8 cellular contexts compared by ENCODE assay signal in genomic region chr22:30265851-30266444, GRCh38. TPM values are rescaled to one million over a fixed set of nuclear protein-coding genes. Genes with fewer than 3 reads are reported as not detected.
DNase-seq lines count a peak whose midpoint lies in the region; ATAC-seq and TF ChIP-seq lines count a peak whose summit lies in the region.

No MANE protein-coding gene starts in this region.

- H4K20me1 ChIP-seq in DOHH2 (ENCODE audit: control insufficient read depth, insufficient read depth, low read depth, low read length): no peaks in the 10 kb centered on the region

- H3K9me3 ChIP-seq in DOHH2 (ENCODE audit: control insufficient read depth, insufficient read depth, low read length): no peaks in the 10 kb centered on the region
- no peaks in the 10 kb centered on the region for H3K9me3 ChIP-seq in liver (ENCODE audit: control insufficient read depth in 4 of 4, low read length in 3 of 4)

- peak overlapping the region; percentile 71 for H3K4me2 ChIP-seq in DOHH2 (ENCODE audit: low read length)

- H3K4me1 Mint-ChIP-seq in activated T-cell treated with anti-CD3 and anti-CD28 coated beads, Interleukin-2, amount 50 U/mL, for 72 hours (ENCODE audit: low read depth): peaks cover 63% of the 10 kb centered on the region

- peak overlapping the region; percentile 87 for H3K27ac Mint-ChIP-seq in activated T-cell treated with anti-CD3 and anti-CD28 coated beads, Interleukin-2, amount 50 U/mL, for 72 hours

- peaks cover 30% of the 10 kb centered on the region for H3K4me1 ChIP-seq in DOHH2 (ENCODE audit: control insufficient read depth, low read length)
- H3K4me1 ChIP-seq in liver (ENCODE audit: control insufficient read depth in 4 of 4, insufficient read depth in 4 of 4, low read length in 3 of 4): peaks cover 0 to 4% (median 2%) of the 10 kb centered on the region in 4 donors

- peak overlapping the region; percentile 81 for H3K4me3 ChIP-seq in DOHH2 (ENCODE audit: low read length)
- peak overlapping the region in 2 of 3 donors; percentile 16 to 29 for H3K4me3 ChIP-seq in liver (ENCODE audit: low read depth in 1 of 3, low read length in 3 of 3)

- DNase-seq in NK-92 (lab: John Stamatoyannopoulos, UW; ENCODE audit: unreplicated experiment) (peak; percentile 45), T1000 (lab: John Stamatoyannopoulos, UW) (no peak), AG08395 (ENCODE audit: low spot score) (no peak)
- peak; percentile 88 to 89 for DNase-seq in activated T-cell treated with anti-CD3 and anti-CD28 coated beads, Interleukin-2, amount 50 U/mL, for 72 hours
- peak; percentile 70 for DNase-seq in stimulated activated CD8-positive, alpha-beta memory T cell treated with anti-CD3 and anti-CD28 coated beads, Interleukin-7, amount 100 ng/mL, for 24 hours (ENCODE audit: low read depth)

- H3K36me3 ChIP-seq in DOHH2 (ENCODE audit: control insufficient read depth, low read length) (no peaks in the 10 kb centered on the region), liver (ENCODE audit: control insufficient read depth in 4 of 4, insufficient read depth in 3 of 4, low read depth in 1 of 4, low read length in 3 of 4) (no peaks in the 10 kb centered on the region)

- H3K27me3 ChIP-seq in DOHH2 (ENCODE audit: control insufficient read depth, low read length) (no peaks in the 10 kb centered on the region), liver (ENCODE audit: control insufficient read depth in 4 of 4, insufficient read depth in 4 of 4, low read length in 3 of 4) (no peaks in the 10 kb centered on the region)

- WGBS in liver: 76% methylated on average over 24 of the region's 24 CpGs

- peaks cover 14 to 24% of the 10 kb centered on the region in 2 donors for H3K36me3 Mint-ChIP-seq in activated T-cell treated with anti-CD3 and anti-CD28 coated beads, Interleukin-2, amount 50 U/mL, for 72 hours (ENCODE audit: insufficient read depth in 2 of 2)

- no peaks in the 10 kb centered on the region for H3K9me2 ChIP-seq in DOHH2 (replicated peaks; ENCODE audit: control insufficient read depth, low read length)

- peak overlapping the region; percentile 89 to 92 for H3K4me3 Mint-ChIP-seq in activated T-cell treated with anti-CD3 and anti-CD28 coated beads, Interleukin-2, amount 50 U/mL, for 72 hours

- H3K9ac ChIP-seq in liver (ENCODE audit: low read depth in 1 of 2, low read length in 2 of 2): no peak overlapping the region

- no peak for TF ChIP-seq CTCF in DOHH2 (IDR thresholded peaks at IDR 0.05; ENCODE audit: low read depth, low read length, poor library complexity, severe bottlenecking)
- TF ChIP-seq CTCF in liver (IDR thresholded peaks at IDR 0.05; ENCODE audit: low read depth, low read length, missing input control): no peak

- H3K79me2 ChIP-seq in DOHH2 (ENCODE audit: control insufficient read depth, low read length): peaks cover 4% of the 10 kb centered on the region; the same call in 1 of the 2 replicates

- H3F3A ChIP-seq in DOHH2 (ENCODE audit: control insufficient read depth, insufficient read depth): no peaks in the 10 kb centered on the region

- TF ChIP-seq RAD21 in liver (IDR thresholded peaks at IDR 0.05): no peak

- no peaks in the 10 kb centered on the region for H3K9me3 Mint-ChIP-seq in activated T-cell treated with anti-CD3 and anti-CD28 coated beads, Interleukin-2, amount 50 U/mL, for 72 hours

- no peaks in the 10 kb centered on the region for H3K27me3 Mint-ChIP-seq in activated T-cell treated with anti-CD3 and anti-CD28 coated beads, Interleukin-2, amount 50 U/mL, for 72 hours (ENCODE audit: low read depth)

- peak; percentile 69 for ATAC-seq in GM21717 (IDR thresholded peaks at IDR 0.05; ENCODE audit: unreplicated experiment)
- peak; percentile 75 to 81 for ATAC-seq in activated T-cell treated with anti-CD3 and anti-CD28 coated beads, Interleukin-2, amount 50 U/mL, for 72 hours (replicated peaks in 1 of 2)

- H3K27ac ChIP-seq in DOHH2 (ENCODE audit: low read depth, low read length) (peak overlapping the region; percentile 30; the same call in 1 of the 2 replicates), liver (ENCODE audit: low read depth in 1 of 2, low read length in 2 of 2) (peak overlapping the region; percentile 69 to 80)

TF ChIP-seq in liver, 16 proteins besides CTCF, POLR2A, EP300 and RAD21:
- TF ChIP-seq RXRA (IDR thresholded peaks at IDR 0.05) (no peak), EGR1 (IDR thresholded peaks at IDR 0.05; ENCODE audit: low read depth in 2 of 2) (no peak), FOXA2 (IDR thresholded peaks at IDR 0.05) (no peak), YY1 (IDR thresholded peaks at IDR 0.05) (no peak), JUND (IDR thresholded peaks at IDR 0.05) (no peak), TAF1 (conservative IDR thresholded peaks at IDR 0.05) (no peak), SP1 (IDR thresholded peaks at IDR 0.05) (no peak), FOXA1 (IDR thresholded peaks at IDR 0.05) (no peak)
- TF ChIP-seq, protein P1, sequence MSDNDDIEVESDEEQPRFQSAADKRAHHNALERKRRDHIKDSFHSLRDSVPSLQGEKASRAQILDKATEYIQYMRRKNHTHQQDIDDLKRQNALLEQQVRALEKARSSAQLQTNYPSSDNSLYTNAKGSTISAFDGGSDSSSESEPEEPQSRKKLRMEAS (IDR thresholded peaks at IDR 0.05): no peak
- TF ChIP-seq, protein P2, sequence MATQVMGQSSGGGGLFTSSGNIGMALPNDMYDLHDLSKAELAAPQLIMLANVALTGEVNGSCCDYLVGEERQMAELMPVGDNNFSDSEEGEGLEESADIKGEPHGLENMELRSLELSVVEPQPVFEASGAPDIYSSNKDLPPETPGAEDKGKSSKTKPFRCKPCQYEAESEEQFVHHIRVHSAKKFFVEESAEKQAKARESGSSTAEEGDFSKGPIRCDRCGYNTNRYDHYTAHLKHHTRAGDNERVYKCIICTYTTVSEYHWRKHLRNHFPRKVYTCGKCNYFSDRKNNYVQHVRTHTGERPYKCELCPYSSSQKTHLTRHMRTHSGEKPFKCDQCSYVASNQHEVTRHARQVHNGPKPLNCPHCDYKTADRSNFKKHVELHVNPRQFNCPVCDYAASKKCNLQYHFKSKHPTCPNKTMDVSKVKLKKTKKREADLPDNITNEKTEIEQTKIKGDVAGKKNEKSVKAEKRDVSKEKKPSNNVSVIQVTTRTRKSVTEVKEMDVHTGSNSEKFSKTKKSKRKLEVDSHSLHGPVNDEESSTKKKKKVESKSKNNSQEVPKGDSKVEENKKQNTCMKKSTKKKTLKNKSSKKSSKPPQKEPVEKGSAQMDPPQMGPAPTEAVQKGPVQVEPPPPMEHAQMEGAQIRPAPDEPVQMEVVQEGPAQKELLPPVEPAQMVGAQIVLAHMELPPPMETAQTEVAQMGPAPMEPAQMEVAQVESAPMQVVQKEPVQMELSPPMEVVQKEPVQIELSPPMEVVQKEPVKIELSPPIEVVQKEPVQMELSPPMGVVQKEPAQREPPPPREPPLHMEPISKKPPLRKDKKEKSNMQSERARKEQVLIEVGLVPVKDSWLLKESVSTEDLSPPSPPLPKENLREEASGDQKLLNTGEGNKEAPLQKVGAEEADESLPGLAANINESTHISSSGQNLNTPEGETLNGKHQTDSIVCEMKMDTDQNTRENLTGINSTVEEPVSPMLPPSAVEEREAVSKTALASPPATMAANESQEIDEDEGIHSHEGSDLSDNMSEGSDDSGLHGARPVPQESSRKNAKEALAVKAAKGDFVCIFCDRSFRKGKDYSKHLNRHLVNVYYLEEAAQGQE (IDR thresholded peaks at IDR 0.05): no peak
- TF ChIP-seq, protein P3, sequence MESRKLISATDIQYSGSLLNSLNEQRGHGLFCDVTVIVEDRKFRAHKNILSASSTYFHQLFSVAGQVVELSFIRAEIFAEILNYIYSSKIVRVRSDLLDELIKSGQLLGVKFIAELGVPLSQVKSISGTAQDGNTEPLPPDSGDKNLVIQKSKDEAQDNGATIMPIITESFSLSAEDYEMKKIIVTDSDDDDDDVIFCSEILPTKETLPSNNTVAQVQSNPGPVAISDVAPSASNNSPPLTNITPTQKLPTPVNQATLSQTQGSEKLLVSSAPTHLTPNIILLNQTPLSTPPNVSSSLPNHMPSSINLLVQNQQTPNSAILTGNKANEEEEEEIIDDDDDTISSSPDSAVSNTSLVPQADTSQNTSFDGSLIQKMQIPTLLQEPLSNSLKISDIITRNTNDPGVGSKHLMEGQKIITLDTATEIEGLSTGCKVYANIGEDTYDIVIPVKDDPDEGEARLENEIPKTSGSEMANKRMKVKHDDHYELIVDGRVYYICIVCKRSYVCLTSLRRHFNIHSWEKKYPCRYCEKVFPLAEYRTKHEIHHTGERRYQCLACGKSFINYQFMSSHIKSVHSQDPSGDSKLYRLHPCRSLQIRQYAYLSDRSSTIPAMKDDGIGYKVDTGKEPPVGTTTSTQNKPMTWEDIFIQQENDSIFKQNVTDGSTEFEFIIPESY (IDR thresholded peaks at IDR 0.05): no peak

RNA-seq across cellular contexts. Expression of gene OSM, which starts 0.7 kb away (rescaled TPM):
- total RNA-seq in activated T-cell treated with anti-CD3 and anti-CD28 coated beads, Interleukin-2, amount 50 U/mL, for 72 hours: 10 to 100 TPM; 20.9 to 21.9 TPM
- total RNA-seq in liver: under 1 TPM; 0.25 to 0.84 TPM
- under 1 TPM in 1 of 2 donors, not detected in 1; 0.09 TPM for polyA plus RNA-seq in liver

RNA-seq across cellular contexts. Expression of gene LIF, which starts 19.4 kb away (rescaled TPM):
- total RNA-seq in activated T-cell treated with anti-CD3 and anti-CD28 coated beads, Interleukin-2, amount 50 U/mL, for 72 hours: 10 to 100 TPM; 67.9 to 71.3 TPM
- total RNA-seq in liver: under 1 TPM; 0.08 to 0.09 TPM
- under 1 TPM in 1 of 2 donors, not detected in 1; 0.10 TPM for polyA plus RNA-seq in liver

RNA-seq across cellular contexts. Expression of gene CASTOR1, which starts 23.4 kb away (rescaled TPM):
- 1 to 10 TPM; 6.2 to 7.4 TPM for total RNA-seq in activated T-cell treated with anti-CD3 and anti-CD28 coated beads, Interleukin-2, amount 50 U/mL, for 72 hours
- total RNA-seq in liver: 1 to 10 TPM; 1.8 to 2.5 TPM
- 1 to 10 TPM; 2.2 to 5.4 TPM for polyA plus RNA-seq in liver

Comparison
In these comparisons a context has a peak if more than half of its experiments do, and no peak if none do; other contexts are left out.
1. DNase-seq: peak in NK-92 (single experiment), activated T-cell treated with anti-CD3 and anti-CD28 coated beads, Interleukin-2, amount 50 U/mL, for 72 hours (2 of 2) and stimulated activated CD8-positive, alpha-beta memory T cell treated with anti-CD3 and anti-CD28 coated beads, Interleukin-7, amount 100 ng/mL, for 24 hours (single experiment); none in T1000 (single experiment) and AG08395 (single experiment).
2. RNA of gene OSM, which starts 0.7 kb away (total RNA-seq): 20.9 to 21.9 TPM in activated T-cell treated with anti-CD3 and anti-CD28 coated beads, Interleukin-2, amount 50 U/mL, for 72 hours; 0.25 to 0.84 TPM in liver; every median in the first group is over 10 times any median in the second.
3. RNA of gene LIF, which starts 19.4 kb away (total RNA-seq): 67.9 to 71.3 TPM in activated T-cell treated with anti-CD3 and anti-CD28 coated beads, Interleukin-2, amount 50 U/mL, for 72 hours; 0.08 to 0.09 TPM in liver; every median in the first group is over 10 times any median in the second.